1 cellular context compared by ENCODE assay signal in the genomic region with DNA sequence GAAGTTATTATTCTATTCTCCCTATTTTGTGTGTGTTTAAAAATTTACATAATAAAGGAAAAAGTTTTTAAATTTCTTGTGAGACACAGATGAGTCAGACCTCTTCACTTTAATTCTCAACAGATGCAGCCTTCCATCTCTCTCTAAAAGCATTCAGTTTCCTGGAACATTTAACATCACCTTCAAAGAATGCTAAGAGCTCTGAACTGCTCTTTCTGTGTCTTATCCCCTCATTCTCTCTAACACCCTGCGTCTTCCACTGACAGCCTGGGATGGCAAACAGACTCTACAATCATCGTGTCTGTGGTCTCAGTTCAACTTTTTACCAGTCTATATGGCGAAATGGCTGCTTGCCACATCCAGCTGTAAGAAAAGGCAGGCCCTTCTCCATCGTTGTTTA.
A peak's percentile ranks its signal among the peaks of the same experiment; 100 is the strongest.
TF ChIP-seq lines count a peak whose summit lies in the region.

No MANE protein-coding gene starts in this region.

TF ChIP-seq in SK-N-SH, 30 proteins besides CTCF, POLR2A, EP300 and RAD21 (continued from another document):
- TF ChIP-seq, protein P1, sequence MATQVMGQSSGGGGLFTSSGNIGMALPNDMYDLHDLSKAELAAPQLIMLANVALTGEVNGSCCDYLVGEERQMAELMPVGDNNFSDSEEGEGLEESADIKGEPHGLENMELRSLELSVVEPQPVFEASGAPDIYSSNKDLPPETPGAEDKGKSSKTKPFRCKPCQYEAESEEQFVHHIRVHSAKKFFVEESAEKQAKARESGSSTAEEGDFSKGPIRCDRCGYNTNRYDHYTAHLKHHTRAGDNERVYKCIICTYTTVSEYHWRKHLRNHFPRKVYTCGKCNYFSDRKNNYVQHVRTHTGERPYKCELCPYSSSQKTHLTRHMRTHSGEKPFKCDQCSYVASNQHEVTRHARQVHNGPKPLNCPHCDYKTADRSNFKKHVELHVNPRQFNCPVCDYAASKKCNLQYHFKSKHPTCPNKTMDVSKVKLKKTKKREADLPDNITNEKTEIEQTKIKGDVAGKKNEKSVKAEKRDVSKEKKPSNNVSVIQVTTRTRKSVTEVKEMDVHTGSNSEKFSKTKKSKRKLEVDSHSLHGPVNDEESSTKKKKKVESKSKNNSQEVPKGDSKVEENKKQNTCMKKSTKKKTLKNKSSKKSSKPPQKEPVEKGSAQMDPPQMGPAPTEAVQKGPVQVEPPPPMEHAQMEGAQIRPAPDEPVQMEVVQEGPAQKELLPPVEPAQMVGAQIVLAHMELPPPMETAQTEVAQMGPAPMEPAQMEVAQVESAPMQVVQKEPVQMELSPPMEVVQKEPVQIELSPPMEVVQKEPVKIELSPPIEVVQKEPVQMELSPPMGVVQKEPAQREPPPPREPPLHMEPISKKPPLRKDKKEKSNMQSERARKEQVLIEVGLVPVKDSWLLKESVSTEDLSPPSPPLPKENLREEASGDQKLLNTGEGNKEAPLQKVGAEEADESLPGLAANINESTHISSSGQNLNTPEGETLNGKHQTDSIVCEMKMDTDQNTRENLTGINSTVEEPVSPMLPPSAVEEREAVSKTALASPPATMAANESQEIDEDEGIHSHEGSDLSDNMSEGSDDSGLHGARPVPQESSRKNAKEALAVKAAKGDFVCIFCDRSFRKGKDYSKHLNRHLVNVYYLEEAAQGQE (IDR thresholded peaks at IDR 0.05; ENCODE audit: low read depth, low read length) = no peak
- no peak for TF ChIP-seq GATA2 (CRISPR knock-in tag; IDR thresholded peaks at IDR 0.05)
- TF ChIP-seq NRF1 (IDR thresholded peaks at IDR 0.05; ENCODE audit: low read depth, low read length) = no peak
- peak; percentile 79 for TF ChIP-seq TEAD4 (IDR thresholded peaks at IDR 0.05; ENCODE audit: borderline replicate concordance, insufficient read depth)
- TF ChIP-seq ELF1 (IDR thresholded peaks at IDR 0.05) = 0 out of 2 replicates have a peak, but pooled peaks have one; percentile 17
- TF ChIP-seq NFIC (IDR thresholded peaks at IDR 0.05; ENCODE audit: borderline replicate concordance) = peak; percentile 64; the same call in 1 of the 2 replicates
- TF ChIP-seq PBX3 (IDR thresholded peaks at IDR 0.05) = peak; percentile 61
- TF ChIP-seq MAX (IDR thresholded peaks at IDR 0.05; ENCODE audit: low read depth) = peak; percentile 41; the same call in 1 of the 2 replicates
- no peak; the same call in 1 of the 2 replicates for TF ChIP-seq YY1 (IDR thresholded peaks at IDR 0.05; ENCODE audit: low read depth)
- TF ChIP-seq SIN3A (IDR thresholded peaks at IDR 0.05; ENCODE audit: borderline replicate concordance, low read depth, low read length) = no peak
- TF ChIP-seq USF1 (IDR thresholded peaks at IDR 0.05; ENCODE audit: borderline replicate concordance, low read depth) = no peak
- TF ChIP-seq, protein P2, sequence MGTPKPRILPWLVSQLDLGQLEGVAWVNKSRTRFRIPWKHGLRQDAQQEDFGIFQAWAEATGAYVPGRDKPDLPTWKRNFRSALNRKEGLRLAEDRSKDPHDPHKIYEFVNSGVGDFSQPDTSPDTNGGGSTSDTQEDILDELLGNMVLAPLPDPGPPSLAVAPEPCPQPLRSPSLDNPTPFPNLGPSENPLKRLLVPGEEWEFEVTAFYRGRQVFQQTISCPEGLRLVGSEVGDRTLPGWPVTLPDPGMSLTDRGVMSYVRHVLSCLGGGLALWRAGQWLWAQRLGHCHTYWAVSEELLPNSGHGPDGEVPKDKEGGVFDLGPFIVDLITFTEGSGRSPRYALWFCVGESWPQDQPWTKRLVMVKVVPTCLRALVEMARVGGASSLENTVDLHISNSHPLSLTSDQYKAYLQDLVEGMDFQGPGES (IDR thresholded peaks at IDR 0.05; ENCODE audit: low read depth, low read length) = no peak
- TF ChIP-seq MEF2A (IDR thresholded peaks at IDR 0.05; ENCODE audit: borderline replicate concordance, low read depth) = peak; percentile 38; the same call in 1 of the 2 replicates
- no peak for TF ChIP-seq RFX5 (IDR thresholded peaks at IDR 0.05; ENCODE audit: low read length)
- TF ChIP-seq CHD2 (IDR thresholded peaks at IDR 0.05; ENCODE audit: low read length, partially characterized antibody) = no peak
- TF ChIP-seq TAF1 (IDR thresholded peaks at IDR 0.05; ENCODE audit: borderline replicate concordance, low read depth, low read length) = peak; percentile 27; the same call in 1 of the 2 replicates
- TF ChIP-seq POLR2AphosphoS5 (IDR thresholded peaks at IDR 0.05; ENCODE audit: low read depth, low read length) = peak; percentile 42; the same call in 1 of the 2 replicates
- TF ChIP-seq FOXM1 (IDR thresholded peaks at IDR 0.05; ENCODE audit: low read depth) = peak; percentile 55
- no peak for TF ChIP-seq EZH2phosphoT487 (IDR thresholded peaks at IDR 0.05; ENCODE audit: borderline replicate concordance, low read depth)
- peak; percentile 87 for TF ChIP-seq JUND (IDR thresholded peaks at IDR 0.05)
- no peak for TF ChIP-seq RCOR1 (IDR thresholded peaks at IDR 0.05; ENCODE audit: low read length)
- no peak for TF ChIP-seq USF2 (IDR thresholded peaks at IDR 0.05; ENCODE audit: borderline replicate concordance, low read depth, low read length)
- peak; percentile 97 for TF ChIP-seq TCF12 (IDR thresholded peaks at IDR 0.05)
- no peak for TF ChIP-seq RXRA (IDR thresholded peaks at IDR 0.05; ENCODE audit: borderline replicate concordance, low read depth)
- no peak for TF ChIP-seq GABPA (IDR thresholded peaks at IDR 0.05; ENCODE audit: low read depth)
- TF ChIP-seq FOXJ3 (CRISPR knock-in tag; IDR thresholded peaks at IDR 0.05) = no peak
